Comparison of ENCODE assay signal across 13 cellular contexts in genomic region chr17:74332763-74333220, GRCh38. TPM values are rescaled to one million over a fixed set of nuclear protein-coding genes. Genes with fewer than 3 reads are reported as not detected.
A peak's percentile ranks its signal among the peaks of the same experiment; 100 is the strongest.
DNase-seq lines count a peak whose midpoint lies in the region; ATAC-seq, FAIRE-seq and TF ChIP-seq lines count a peak whose summit lies in the region.
"Had no signal": no experiment of that assay in that cellular context is flagged by ENCODE, and none has a peak within 500 bp of the region (broad histone marks: within the 10 kb centered on the region; RNA-seq: fewer than 3 reads in every experiment).

No MANE protein-coding gene starts in this region.

- no peak for FAIRE-seq in small intestine (lab: Jason Lieb, UNC)
- FAIRE-seq: astrocyte had no signal

- H3K9me3 ChIP-seq in WERI-Rb-1 (ENCODE audit: severe bottlenecking) (peaks cover 24% of the 10 kb centered on the region), small intestine (ENCODE audit: control insufficient read depth, low read depth) (no peaks in the 10 kb centered on the region), BE2C (peaks cover 5% of the 10 kb centered on the region; the same call in 1 of the 2 replicates)
- H3K9me3 ChIP-seq: Caco-2 had no signal

- TF ChIP-seq CTCF in WERI-Rb-1 (IDR thresholded peaks at IDR 0.05; ENCODE audit: low read depth, low read length) (no peak), BE2C (IDR thresholded peaks at IDR 0.05; ENCODE audit: low read depth, low read length) (no peak)

- WGBS in small intestine, 3 donors = 15 to 26% (median 16%) methylated on average over 8 to 10 of the region's 10 CpGs

- peak overlapping the region; percentile 5 for H3K4me3 ChIP-seq in WERI-Rb-1 (ENCODE audit: low read depth, low read length)
- H3K4me3 ChIP-seq in small intestine (ENCODE audit: low read depth in 1 of 2, low read length in 2 of 2) = no peak overlapping the region
- no peak overlapping the region for H3K4me3 ChIP-seq in BE2C (ENCODE audit: low read depth, low read length)
- H3K4me3 ChIP-seq: lung had no signal

- H3K27me3 ChIP-seq in WERI-Rb-1 (ENCODE audit: insufficient read depth, low read depth, severe bottlenecking) (no peaks in the 10 kb centered on the region), small intestine (ENCODE audit: control insufficient read depth in 2 of 2, insufficient read depth in 2 of 2, low read length in 2 of 2) (no peaks in the 10 kb centered on the region), BE2C (peaks cover 4% of the 10 kb centered on the region)

- ATAC-seq in GM18520 (IDR thresholded peaks at IDR 0.05; ENCODE audit: unreplicated experiment) = no peak

- peak overlapping the region; percentile 96 for H3K27ac ChIP-seq in WERI-Rb-1
- H3K27ac ChIP-seq in small intestine (ENCODE audit: low read depth in 1 of 2, low read length in 1 of 2) = peak overlapping the region in 1 of 2 donors; percentile 70
- H3K27ac ChIP-seq: KMS-11 had no signal

- DNase-seq in NCI-H1092 (lab: John Stamatoyannopoulos, UW) (peak; percentile 92), NCI-H2196 treated with DMSO at 0.1 percent for 48 hours (lab: John Stamatoyannopoulos, UW; ENCODE audit: unreplicated experiment) (peak; percentile 75), WERI-Rb-1 (peak; percentile 99), small intestine (peak; percentile 36), GDM1 (lab: John Stamatoyannopoulos, UW) (no peak), BE2C (no peak)
- DNase-seq: activated T-cell treated with anti-CD3 and anti-CD28 coated beads, Interleukin-2, amount 50 U/mL, for 24 hours; Caco-2; head of caudate nucleus had no signal

- 0 out of 2 replicates have a peak, but pooled peaks cover 2% of the 10 kb centered on the region for H3K36me3 ChIP-seq in WERI-Rb-1
- no peaks in the 10 kb centered on the region for H3K36me3 ChIP-seq in small intestine (ENCODE audit: control insufficient read depth in 2 of 2, insufficient read depth in 2 of 2, low read length in 2 of 2)
- no peaks in the 10 kb centered on the region for H3K36me3 ChIP-seq in BE2C

- H3K4me1 ChIP-seq in small intestine (ENCODE audit: control insufficient read depth in 2 of 2, insufficient read depth in 1 of 2, low read depth in 1 of 2, low read length in 1 of 2) (no peaks in the 10 kb centered on the region), BE2C (no peaks in the 10 kb centered on the region)

RNA-seq across cellular contexts. Expression of gene KIF19, which starts 6.8 kb away (rescaled TPM):
- polyA plus RNA-seq in small intestine = 1 to 10 TPM in 2 of 3 donors, under 1 TPM in 1; 0.45 to 4.5 (median 1.4) TPM
- polyA plus RNA-seq in BE2C (2012; ENCODE audit: insufficient read depth, insufficient read length, low read depth) = 0.54 TPM

RNA-seq across cellular contexts. Expression of gene BTBD17, which starts 28.9 kb away (rescaled TPM):
- polyA plus RNA-seq in small intestine = under 1 TPM in 1 of 3 donors, not detected in 2; 0.15 TPM
- polyA plus RNA-seq in BE2C (2012; ENCODE audit: insufficient read depth, insufficient read length, low read depth) = 1.0 TPM
- polyA plus RNA-seq: lung had no signal

RNA-seq across cellular contexts. Expression of gene GPR142, which starts 34.5 kb away (rescaled TPM):
- under 1 TPM in 1 of 3 donors, not detected in 2; 0.19 TPM for polyA plus RNA-seq in small intestine
- not detected for polyA plus RNA-seq in BE2C (2012; ENCODE audit: insufficient read depth, insufficient read length, low read depth)

RNA-seq across cellular contexts. Expression of gene DNAI2, which starts 58.8 kb away (rescaled TPM):
- polyA plus RNA-seq in small intestine = under 1 TPM in 1 of 3 donors, not detected in 2; 0.10 TPM
- polyA plus RNA-seq in BE2C (2012; ENCODE audit: insufficient read depth, insufficient read length, low read depth) = not detected

Comparison
In these comparisons a context has a peak if more than half of its experiments do, and no peak if none do; other contexts are left out.
1. DNase-seq: peak in NCI-H1092 (single experiment), NCI-H2196 treated with DMSO at 0.1 percent for 48 hours (single experiment), WERI-Rb-1 (single experiment) and small intestine (single experiment); none in GDM1 (single experiment) and BE2C (single experiment).